1 cellular context compared by ENCODE assay signal in the genomic region with DNA sequence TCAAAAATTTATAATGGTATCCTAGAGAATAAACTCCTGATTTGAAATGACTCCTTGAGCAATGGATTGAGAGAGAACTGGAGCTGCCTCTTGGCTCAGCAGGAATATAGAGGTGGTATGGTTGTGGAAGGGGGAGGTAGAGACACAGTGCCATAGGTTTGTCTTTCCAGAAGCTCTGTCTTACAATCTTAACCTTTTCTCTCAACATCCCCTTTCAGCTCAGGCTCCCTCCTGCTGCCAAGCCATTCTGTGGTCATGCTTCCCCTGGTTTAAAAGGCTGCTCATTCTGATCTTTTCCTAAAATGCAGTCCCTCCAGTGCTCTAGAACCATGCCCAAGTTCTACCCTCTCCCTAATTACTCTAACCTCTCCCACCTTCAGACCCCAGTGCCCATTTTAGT.
TF ChIP-seq lines count a peak whose summit lies in the region.

No MANE protein-coding gene starts in this region.

TF ChIP-seq in HCT116, 20 proteins besides CTCF, POLR2A, EP300 and RAD21 (continued from another document):
- TF ChIP-seq REST (IDR thresholded peaks at IDR 0.05; ENCODE audit: low read depth) (no peak), POLR2AphosphoS5 (IDR thresholded peaks at IDR 0.05; ENCODE audit: low read depth, low read length) (no peak), SIN3A (IDR thresholded peaks at IDR 0.05; ENCODE audit: low read depth) (no peak), ZFX (IDR thresholded peaks at IDR 0.05) (no peak), SP1 (IDR thresholded peaks at IDR 0.05; ENCODE audit: low read depth) (no peak), ELF1 (IDR thresholded peaks at IDR 0.05; ENCODE audit: borderline replicate concordance, low read depth) (no peak), CEBPB (IDR thresholded peaks at IDR 0.05; ENCODE audit: low read depth) (no peak), YY1 (IDR thresholded peaks at IDR 0.05; ENCODE audit: extremely low read depth, insufficient replicate concordance, low read depth, low read length) (no peak), CBX3 (IDR thresholded peaks at IDR 0.05; ENCODE audit: low read depth) (no peak), TCF7L2 (IDR thresholded peaks at IDR 0.05; ENCODE audit: borderline replicate concordance, extremely low read depth, insufficient read depth, insufficient read length) (no peak), EGR1 (IDR thresholded peaks at IDR 0.05; ENCODE audit: low read depth) (no peak), ZBTB33 (IDR thresholded peaks at IDR 0.05; ENCODE audit: extremely low read depth, insufficient replicate concordance, low read length) (no peak), ATF3 (IDR thresholded peaks at IDR 0.05) (no peak), SRF (IDR thresholded peaks at IDR 0.05; ENCODE audit: low read depth) (no peak), FOSL1 (IDR thresholded peaks at IDR 0.05; ENCODE audit: low read depth) (no peak)
- TF ChIP-seq, protein P1, sequence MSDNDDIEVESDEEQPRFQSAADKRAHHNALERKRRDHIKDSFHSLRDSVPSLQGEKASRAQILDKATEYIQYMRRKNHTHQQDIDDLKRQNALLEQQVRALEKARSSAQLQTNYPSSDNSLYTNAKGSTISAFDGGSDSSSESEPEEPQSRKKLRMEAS (IDR thresholded peaks at IDR 0.05) = no peak
